24 cellular contexts compared by ENCODE assay signal in genomic region chr11:45450189-45450588, GRCh38.
DNase-seq lines count a peak whose midpoint lies in the region; TF ChIP-seq lines count a peak whose summit lies in the region.
"Had no signal": no experiment of that assay in that cellular context is flagged by ENCODE, and none has a peak within 500 bp of the region (broad histone marks: within the 10 kb centered on the region; RNA-seq: fewer than 3 reads in every experiment).

No MANE protein-coding gene starts in this region.

- DNase-seq in AG04449 (ENCODE audit: low read depth, low spot score) (peak; percentile 26), GM23248 (peak; percentile 52), astrocyte of the spinal cord (ENCODE audit: low read depth, low spot score) (peak; percentile 52), fibroblast of the aortic adventitia (ENCODE audit: low read depth) (peak; percentile 77), NCI-H2196 treated with DMSO at 0.1 percent for 48 hours (lab: John Stamatoyannopoulos, UW; ENCODE audit: unreplicated experiment) (no peak), BE2C (no peak), NCI-H446 (lab: John Stamatoyannopoulos, UW) (no peak), thyroid gland (no peak)
- DNase-seq: activated naive CD4-positive, alpha-beta T cell treated with Interleukin-2 at 50 U/mL for 16 hours; caudate nucleus; DND-41; endodermal cell; islet precursor cell; NCI-H1105; NCI-H187 treated with DMSO at 0.1 percent for 48 hours; NCI-H526 treated with DMSO at 0.1 percent for 48 hours; pancreas; Peyer's patch; stimulated activated CD4-positive, alpha-beta T cell treated with anti-CD3 and anti-CD28 coated beads, Interleukin-2, amount 100 ng/mL, for 24 hours; stomach; transverse colon had no signal

- CTCF ChIA-PET in AG04449 (lab: Yijun Ruan, JAX): no interaction called here

- H3K27ac ChIP-seq in GM23248 (no peak overlapping the region), thyroid gland (no peak overlapping the region)
- H3K27ac ChIP-seq: C4-2B, pancreas, Peyer's patch, stomach, transverse colon had no signal

- TF ChIP-seq CTCF in AG04449 (IDR thresholded peaks at IDR 0.05; ENCODE audit: insufficient read depth, low read length, missing control alignments): no peak
- no peak for TF ChIP-seq CTCF in astrocyte of the spinal cord (IDR thresholded peaks at IDR 0.05; ENCODE audit: low read depth, low read length)
- no peak for TF ChIP-seq CTCF in fibroblast of the aortic adventitia (IDR thresholded peaks at IDR 0.05; ENCODE audit: insufficient read depth, low read length)
- TF ChIP-seq CTCF in BE2C (IDR thresholded peaks at IDR 0.05; ENCODE audit: low read depth, low read length): no peak
- no peak for TF ChIP-seq CTCF in thyroid gland (IDR thresholded peaks at IDR 0.05)

- H3K4me2 ChIP-seq in GM23248 (ENCODE audit: unreplicated experiment): no peak overlapping the region
- H3K4me2 ChIP-seq: GM23338 had no signal

- POLR2A ChIA-PET in AG04449 (lab: Yijun Ruan, JAX): interaction anchor here (0.6 kb wide), 1 partner anchor 213 kb away, joined by 3 read pairs; no protein-coding TSS in a partner anchor

- no peaks in the 10 kb centered on the region for H3F3A ChIP-seq in GM23248 (ENCODE audit: insufficient read depth)

- H3K9ac ChIP-seq in GM23248: no peak overlapping the region

- H3K36me3 ChIP-seq in GM23248 (ENCODE audit: low read depth): no peaks in the 10 kb centered on the region
- H3K36me3 ChIP-seq in BE2C: no peaks in the 10 kb centered on the region
- no peaks in the 10 kb centered on the region for H3K36me3 ChIP-seq in thyroid gland
- H3K36me3 ChIP-seq: pancreas, Peyer's patch, stomach, transverse colon had no signal

- no peak overlapping the region for H2AFZ ChIP-seq in GM23248
- H2AFZ ChIP-seq: GM23338 had no signal

- no peaks in the 10 kb centered on the region for H3K9me2 ChIP-seq in GM23248 (ENCODE audit: insufficient read depth)

- intact Hi-C loops in thyroid gland (cut with DNase I): no loop called here

- H3K27me3 ChIP-seq in GM23248 (replicated peaks; ENCODE audit: insufficient read depth): peaks cover 14% of the 10 kb centered on the region; the same call in 1 of the 2 replicates
- H3K27me3 ChIP-seq in BE2C: no peaks in the 10 kb centered on the region
- H3K27me3 ChIP-seq in thyroid gland: no peaks in the 10 kb centered on the region
- H3K27me3 ChIP-seq: pancreas, Peyer's patch, transverse colon had no signal

- 17 to 37% methylated on average over 3 of the region's 3 CpGs for WGBS in GM23248 (ENCODE audit: low coverage in 1 of 2, low lambda C conversion rate in 2 of 2, missing lambda C conversion rate in 2 of 2), 2 experiments
- WGBS in thyroid gland, 2 donors: 73 to 83% methylated on average over 3 of the region's 3 CpGs

- H3K4me3 ChIP-seq in AG04449 (ENCODE audit: low read depth, low read length): no peak overlapping the region
- H3K4me3 ChIP-seq in GM23248: no peak overlapping the region
- H3K4me3 ChIP-seq in astrocyte of the spinal cord (ENCODE audit: low read depth, low read length): no peak overlapping the region
- H3K4me3 ChIP-seq in fibroblast of the aortic adventitia (ENCODE audit: low read depth, low read length): no peak overlapping the region
- no peak overlapping the region for H3K4me3 ChIP-seq in BE2C (ENCODE audit: low read depth, low read length)
- no peak overlapping the region for H3K4me3 ChIP-seq in thyroid gland (replicated peaks in 1 of 3)
- H3K4me3 ChIP-seq: GM12878, GM23338, pancreas, Peyer's patch, stomach, transverse colon had no signal

- in situ Hi-C loops in GM23248 (cut with MboI) (no loop called here), astrocyte of the spinal cord (cut with HindIII; ENCODE audit: low sequenced_read_pairs) (no loop called here)

- no peaks in the 10 kb centered on the region for H4K20me1 ChIP-seq in GM23248 (ENCODE audit: insufficient read depth)

- H3K9me3 ChIP-seq in GM23248 (ENCODE audit: low read depth): no peaks in the 10 kb centered on the region
- no peaks in the 10 kb centered on the region for H3K9me3 ChIP-seq in BE2C
- no peaks in the 10 kb centered on the region for H3K9me3 ChIP-seq in thyroid gland
- H3K9me3 ChIP-seq: pancreas, Peyer's patch, transverse colon had no signal

- no peaks in the 10 kb centered on the region for H3K79me2 ChIP-seq in GM23248 (ENCODE audit: insufficient read depth)

- TF ChIP-seq POLR2A in thyroid gland (IDR thresholded peaks at IDR 0.05): no peak

- H3K4me1 ChIP-seq in GM23248 (ENCODE audit: insufficient read depth) (no peaks in the 10 kb centered on the region), BE2C (no peaks in the 10 kb centered on the region), thyroid gland (no peaks in the 10 kb centered on the region)
- H3K4me1 ChIP-seq: pancreas, Peyer's patch, stomach, transverse colon had no signal

Comparison
In these comparisons a context has a peak if more than half of its experiments do, and no peak if none do; other contexts are left out.
1. DNase-seq: peak in AG04449 (single experiment), GM23248 (single experiment), astrocyte of the spinal cord (single experiment) and fibroblast of the aortic adventitia (single experiment); none in NCI-H2196 treated with DMSO at 0.1 percent for 48 hours (single experiment), BE2C (single experiment), NCI-H446 (0 of 2) and thyroid gland (0 of 2).